16 cellular contexts compared by ENCODE assay signal in the genomic region with DNA sequence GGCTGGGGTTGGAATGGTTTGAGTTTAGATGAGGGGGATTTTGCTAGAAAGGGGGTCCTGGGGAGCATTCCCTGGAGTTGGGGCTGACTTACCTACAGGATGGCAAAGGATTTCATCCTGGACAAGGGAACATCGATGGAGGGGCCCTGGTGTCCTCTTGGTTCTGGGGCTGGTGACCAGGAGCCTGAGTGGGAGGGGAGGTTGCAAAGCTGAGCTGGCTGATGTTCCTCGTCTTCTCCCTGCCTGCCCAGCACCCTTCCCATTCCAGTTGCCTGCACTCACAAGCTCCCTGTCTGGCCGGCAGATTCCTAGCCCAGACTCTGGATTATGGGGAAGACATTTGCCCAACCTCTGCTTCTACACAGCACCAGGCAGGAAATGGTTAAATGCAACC. TPM values are rescaled to one million over a fixed set of nuclear protein-coding genes. Genes with fewer than 3 reads are reported as not detected.
DNase-seq lines count a peak whose midpoint lies in the region; ATAC-seq, FAIRE-seq and TF ChIP-seq lines count a peak whose summit lies in the region.
"Had no signal": no experiment of that assay in that cellular context is flagged by ENCODE, and none has a peak within 500 bp of the region (broad histone marks: within the 10 kb centered on the region; RNA-seq: fewer than 3 reads in every experiment).

No MANE protein-coding gene starts in this region.

- no peak for FAIRE-seq in kidney (lab: Jason Lieb, UNC)
- FAIRE-seq in GM19239 (lab: Jason Lieb, UNC): no peak
- FAIRE-seq: endometrium had no signal

- H3K9ac ChIP-seq in kidney (ENCODE audit: low read length in 2 of 2): no peak overlapping the region

- peaks cover 0 to 9% of the 10 kb centered on the region in 2 donors for H3K9me3 ChIP-seq in kidney (ENCODE audit: control insufficient read depth in 1 of 2, low read length in 2 of 2)
- H3K9me3 ChIP-seq: gastrocnemius medialis had no signal

- POLR2A ChIA-PET in activated CD8-positive, alpha-beta T cell treated with anti-CD3 and anti-CD28 coated beads for 36 hours (lab: Charles Lee): interaction anchor here (1.1 to 2.7 kb wide), 5 partner anchors 8 to 52 kb away, joined by 3 to 21 read pairs (median 6); no protein-coding TSS in a partner anchor

- intact Hi-C loops in activated CD8-positive, alpha-beta T cell treated with anti-CD3 and anti-CD28 coated beads for 36 hours (cut with micrococcal nuclease): loop anchor here (5.0 to 10.0 kb wide), 2 partner anchors 34 to 49 kb away; no protein-coding TSS in a partner anchor
- intact Hi-C loops in kidney (cut with DNase I): no loop called here

- DNase-seq in stimulated activated naive CD8-positive, alpha-beta T cell treated with anti-CD3 and anti-CD28 coated beads, Interleukin-15, Interleukin-2, amounts not matched to agents 100 U/mL and 50 U/mL, for 24 hours: no peak
- DNase-seq in activated CD8-positive, alpha-beta T cell treated with anti-CD3 and anti-CD28 coated beads for 36 hours: no peak
- DNase-seq in kidney (peak; percentile 32), GM19239 (ENCODE audit: insufficient read length, low spot score) (no peak), glomerular visceral epithelial cell (ENCODE audit: extremely low spot score) (no peak)
- DNase-seq: activated effector memory CD4-positive, alpha-beta T cell treated with anti-CD3 and anti-CD28 coated beads, Interleukin-2, amount 50 U/mL, for 16 hours; DMS153; gastrocnemius medialis; mesenchymal stem cell; NCI-H1930; NCI-H526 treated with DMSO at 0.1 percent for 48 hours had no signal

- H3K4me3 ChIP-seq in kidney (ENCODE audit: low read length in 2 of 2): no peak overlapping the region
- H3K4me3 ChIP-seq: gastrocnemius medialis had no signal

- H3K27me3 Mint-ChIP-seq in stimulated activated naive CD8-positive, alpha-beta T cell treated with anti-CD3 and anti-CD28 coated beads, Interleukin-15, Interleukin-2, amounts not matched to agents 100 ng/mL and 50 ng/mL, for 24 hours: peaks cover 28% of the 10 kb centered on the region
- H3K27me3 Mint-ChIP-seq in activated CD8-positive, alpha-beta T cell treated with anti-CD3 and anti-CD28 coated beads for 36 hours: peaks cover 10% of the 10 kb centered on the region

- no peak for ATAC-seq in stimulated activated naive CD8-positive, alpha-beta T cell treated with anti-CD3 and anti-CD28 coated beads, Interleukin-15, Interleukin-2, amounts not matched to agents 100 U/mL and 50 U/mL, for 24 hours
- no peak for ATAC-seq in activated CD8-positive, alpha-beta T cell treated with anti-CD3 and anti-CD28 coated beads for 36 hours
- no peak for ATAC-seq in GM19351 (IDR thresholded peaks at IDR 0.05; ENCODE audit: unreplicated experiment)
- ATAC-seq in GM21786 (IDR thresholded peaks at IDR 0.05; ENCODE audit: unreplicated experiment): no peak
- ATAC-seq: gastrocnemius medialis, Panc1 had no signal

- H3K9me3 Mint-ChIP-seq in stimulated activated naive CD8-positive, alpha-beta T cell treated with anti-CD3 and anti-CD28 coated beads, Interleukin-15, Interleukin-2, amounts not matched to agents 100 ng/mL and 50 ng/mL, for 24 hours: peaks cover 8% of the 10 kb centered on the region
- H3K9me3 Mint-ChIP-seq in activated CD8-positive, alpha-beta T cell treated with anti-CD3 and anti-CD28 coated beads for 36 hours: peaks cover 19% of the 10 kb centered on the region

- no peak for TF ChIP-seq CTCF in activated CD8-positive, alpha-beta T cell treated with anti-CD3 and anti-CD28 coated beads for 36 hours (IDR thresholded peaks at IDR 0.05)
- TF ChIP-seq CTCF in kidney (IDR thresholded peaks at IDR 0.05; ENCODE audit: borderline replicate concordance, extremely low read depth, insufficient read depth): no peak

- peaks cover 12% of the 10 kb centered on the region for H3K36me3 Mint-ChIP-seq in stimulated activated naive CD8-positive, alpha-beta T cell treated with anti-CD3 and anti-CD28 coated beads, Interleukin-15, Interleukin-2, amounts not matched to agents 100 ng/mL and 50 ng/mL, for 24 hours (ENCODE audit: low read depth)
- peaks cover 29% of the 10 kb centered on the region for H3K36me3 Mint-ChIP-seq in activated CD8-positive, alpha-beta T cell treated with anti-CD3 and anti-CD28 coated beads for 36 hours (ENCODE audit: low read depth)

- no peaks in the 10 kb centered on the region for H3K36me3 ChIP-seq in kidney (ENCODE audit: control insufficient read depth in 1 of 2, insufficient read depth in 2 of 2, low read length in 2 of 2)
- H3K36me3 ChIP-seq: gastrocnemius medialis had no signal

- peaks cover 74% of the 10 kb centered on the region for H3K4me1 Mint-ChIP-seq in stimulated activated naive CD8-positive, alpha-beta T cell treated with anti-CD3 and anti-CD28 coated beads, Interleukin-15, Interleukin-2, amounts not matched to agents 100 ng/mL and 50 ng/mL, for 24 hours (ENCODE audit: low read depth)
- H3K4me1 Mint-ChIP-seq in activated CD8-positive, alpha-beta T cell treated with anti-CD3 and anti-CD28 coated beads for 36 hours (ENCODE audit: low read depth): peaks cover 60% of the 10 kb centered on the region

- no peaks in the 10 kb centered on the region for H3K4me1 ChIP-seq in kidney (ENCODE audit: control insufficient read depth in 1 of 2, insufficient read depth in 1 of 2, low read depth in 1 of 2, low read length in 2 of 2)
- H3K4me1 ChIP-seq: gastrocnemius medialis had no signal

- no peak overlapping the region for H3K27ac ChIP-seq in kidney (ENCODE audit: low read depth in 2 of 2, low read length in 2 of 2)
- H3K27ac ChIP-seq: gastrocnemius medialis had no signal

- H3K4me3 Mint-ChIP-seq in stimulated activated naive CD8-positive, alpha-beta T cell treated with anti-CD3 and anti-CD28 coated beads, Interleukin-15, Interleukin-2, amounts not matched to agents 100 ng/mL and 50 ng/mL, for 24 hours: peak overlapping the region; percentile 47
- H3K4me3 Mint-ChIP-seq in activated CD8-positive, alpha-beta T cell treated with anti-CD3 and anti-CD28 coated beads for 36 hours: peak overlapping the region; percentile 43

- H3K27ac Mint-ChIP-seq in stimulated activated naive CD8-positive, alpha-beta T cell treated with anti-CD3 and anti-CD28 coated beads, Interleukin-15, Interleukin-2, amounts not matched to agents 100 ng/mL and 50 ng/mL, for 24 hours: peak overlapping the region; percentile 83
- H3K27ac Mint-ChIP-seq in activated CD8-positive, alpha-beta T cell treated with anti-CD3 and anti-CD28 coated beads for 36 hours: peak overlapping the region; percentile 97

- CTCF ChIA-PET in activated CD8-positive, alpha-beta T cell treated with anti-CD3 and anti-CD28 coated beads for 36 hours (lab: Charles Lee): interaction anchor here (1.1 to 2.1 kb wide), 2 partner anchors 24 to 26 kb away, joined by 3 to 9 read pairs; no protein-coding TSS in a partner anchor

RNA-seq across cellular contexts. Expression of gene ITGAE, which starts 37.2 kb away (rescaled TPM):
- 10 to 100 TPM; 31.8 to 32.4 TPM for total RNA-seq in activated CD8-positive, alpha-beta T cell treated with anti-CD3 and anti-CD28 coated beads for 36 hours
- total RNA-seq in kidney: 16.5 TPM
- polyA plus RNA-seq in kidney (ENCODE audit: insufficient read depth, low read depth, low replicate concordance): 46.3 TPM

RNA-seq across cellular contexts. Expression of gene HASPIN, which starts 40.1 kb away (rescaled TPM):
- total RNA-seq in activated CD8-positive, alpha-beta T cell treated with anti-CD3 and anti-CD28 coated beads for 36 hours: 10 to 100 TPM; 20.7 to 21.3 TPM
- total RNA-seq in kidney: 0.38 TPM
- not detected for polyA plus RNA-seq in kidney (ENCODE audit: insufficient read depth, low read depth, low replicate concordance)

Comparison
In these comparisons a context has a peak if more than half of its experiments do, and no peak if none do; other contexts are left out.
1. RNA of gene HASPIN, which starts 40.1 kb away (total RNA-seq): 20.7 to 21.3 TPM in activated CD8-positive, alpha-beta T cell treated with anti-CD3 and anti-CD28 coated beads for 36 hours; 0.38 TPM in kidney (single experiment); every median in the first group is over 10 times any median in the second.